ENCODE assay signal across 9 cellular contexts in genomic region chr9:112348257-112348992, GRCh38. TPM values are rescaled to one million over a fixed set of nuclear protein-coding genes. Genes with fewer than 3 reads are reported as not detected.
A peak's percentile ranks its signal among the peaks of the same experiment; 100 is the strongest.
DNase-seq lines count a peak whose midpoint lies in the region; ATAC-seq and TF ChIP-seq lines count a peak whose summit lies in the region.
"Had no signal": no experiment of that assay in that cellular context is flagged by ENCODE, and none has a peak within 500 bp of the region (broad histone marks: within the 10 kb centered on the region; RNA-seq: fewer than 3 reads in every experiment).

No MANE protein-coding gene starts in this region.

- H2AFZ ChIP-seq in Loucy (ENCODE audit: low read length): peak overlapping the region; percentile 43

- no peak for ATAC-seq in GM19328 (IDR thresholded peaks at IDR 0.05; ENCODE audit: unreplicated experiment)
- no peak for ATAC-seq in HG02623 (IDR thresholded peaks at IDR 0.05; ENCODE audit: unreplicated experiment)
- ATAC-seq: HCT116 had no signal

- H3F3A ChIP-seq in Loucy (ENCODE audit: low read depth): no peaks in the 10 kb centered on the region

- no peaks in the 10 kb centered on the region for H3K36me3 Mint-ChIP-seq in CD4-positive, alpha-beta memory T cell

- peaks cover 11% of the 10 kb centered on the region for H3K4me1 ChIP-seq in CD4-positive, alpha-beta memory T cell (ENCODE audit: insufficient read depth, low read length)
- H3K4me1 ChIP-seq in Loucy (ENCODE audit: insufficient read depth, low read length, poor library complexity, severe bottlenecking) (no peaks in the 10 kb centered on the region), mucosa of rectum (ENCODE audit: control insufficient read depth in 2 of 2, insufficient read depth in 2 of 2, low read length in 2 of 2) (peaks cover 7 to 12% of the 10 kb centered on the region in 2 donors)

- H3K9me3 ChIP-seq in CD4-positive, alpha-beta memory T cell (ENCODE audit: control insufficient read depth in 1 of 2, low read length in 2 of 2): no peaks in the 10 kb centered on the region
- H3K9me3 ChIP-seq in Loucy (ENCODE audit: insufficient read depth, low read depth, low read length): no peaks in the 10 kb centered on the region
- no peaks in the 10 kb centered on the region for H3K9me3 ChIP-seq in mucosa of rectum (ENCODE audit: control insufficient read depth in 2 of 2, low read length in 2 of 2)

- peaks cover 5 to 14% (median 9%) of the 10 kb centered on the region in 4 donors for H3K4me1 Mint-ChIP-seq in CD4-positive, alpha-beta memory T cell

- H3K27ac Mint-ChIP-seq in CD4-positive, alpha-beta memory T cell: peak overlapping the region in 4 of 7 donors; percentile 67 to 83 (median 79)

- H3K9ac ChIP-seq in Loucy (ENCODE audit: low read depth, low read length, poor library complexity, severe bottlenecking) (no peak overlapping the region), mucosa of rectum (ENCODE audit: low read depth in 1 of 2, low read length in 2 of 2) (peak overlapping the region; percentile 59 to 63)

- peak overlapping the region; percentile 52 for H3K4me2 ChIP-seq in Loucy (ENCODE audit: low read depth, low read length, poor library complexity, severe bottlenecking)

- no peaks in the 10 kb centered on the region for H3K9me2 ChIP-seq in Loucy (replicated peaks; ENCODE audit: low read depth, low read length)

- no peaks in the 10 kb centered on the region for H3K9me3 Mint-ChIP-seq in CD4-positive, alpha-beta memory T cell

- CTCF ChIA-PET in CD4-positive, alpha-beta memory T cell (lab: Charles Lee; ENCODE audit: partially characterized antibody): interaction anchor here (1.1 to 1.2 kb wide), 2 partner anchors 123 to 251 kb away, joined by 3 read pairs; no protein-coding TSS in a partner anchor

- no peaks in the 10 kb centered on the region for H4K20me1 ChIP-seq in Loucy (ENCODE audit: insufficient read depth, low read length, poor library complexity, severe bottlenecking)

- H3K79me2 ChIP-seq in Loucy (ENCODE audit: insufficient read depth, low read length): no peaks in the 10 kb centered on the region

- POLR2A ChIA-PET in CD4-positive, alpha-beta memory T cell (lab: Charles Lee; ENCODE audit: partially characterized antibody): interaction anchor here (1.0 to 1.8 kb wide), 4 partner anchors 14 to 31 kb away, joined by 3 to 8 read pairs (median 4); partner anchors contain the start of genes HSDL2 and PTBP3

- TF ChIP-seq CTCF in Loucy (conservative IDR thresholded peaks at IDR 0.05; ENCODE audit: low read length) (no peak), epithelial cell of esophagus (IDR thresholded peaks at IDR 0.05; ENCODE audit: insufficient read depth, low read depth, low read length, missing control alignments) (no peak)

- H3K27me3 Mint-ChIP-seq in CD4-positive, alpha-beta memory T cell: peaks cover 2 to 3% of the 10 kb centered on the region in 2 donors

- no peak overlapping the region for H3K27ac ChIP-seq in CD4-positive, alpha-beta memory T cell (ENCODE audit: low read depth, low read length)
- H3K27ac ChIP-seq in mucosa of rectum (ENCODE audit: low read depth in 2 of 2, low read length in 2 of 2): peak overlapping the region; percentile 64 to 74

- peak overlapping the region; percentile 52 to 85 (median 78) for H3K4me3 Mint-ChIP-seq in CD4-positive, alpha-beta memory T cell

- peak overlapping the region in 1 of 2 donors; percentile 51 for H3K4me3 ChIP-seq in CD4-positive, alpha-beta memory T cell (ENCODE audit: low read length in 2 of 2)
- H3K4me3 ChIP-seq in Loucy (ENCODE audit: low read length, poor library complexity, severe bottlenecking) (peak overlapping the region; percentile 59), epithelial cell of esophagus (ENCODE audit: low read length) (peak overlapping the region; percentile 32), mucosa of rectum (ENCODE audit: low read length in 2 of 2) (peak overlapping the region; percentile 53 to 75)

- no peaks in the 10 kb centered on the region for H3K36me3 ChIP-seq in CD4-positive, alpha-beta memory T cell (ENCODE audit: insufficient read depth, low read length)
- H3K36me3 ChIP-seq in Loucy (ENCODE audit: insufficient read depth, low read length) (no peaks in the 10 kb centered on the region), mucosa of rectum (ENCODE audit: control insufficient read depth in 2 of 2, insufficient read depth in 2 of 2, low read length in 2 of 2) (no peaks in the 10 kb centered on the region)

- DNase-seq in CD4-positive, alpha-beta memory T cell: peak; percentile 61 to 72 (median 65)
- DNase-seq in activated T-cell treated with anti-CD3 and anti-CD28 coated beads for 1 hour (ENCODE audit: low read depth) (peak; percentile 57), epithelial cell of esophagus (ENCODE audit: low read depth) (peak; percentile 59)
- peak; percentile 16 to 59 for DNase-seq in stimulated activated CD8-positive, alpha-beta memory T cell treated with anti-CD3 and anti-CD28 coated beads, Interleukin-2, amount 100 ng/mL, for 1 hour (ENCODE audit: low read depth in 2 of 2)

- intact Hi-C loops in CD4-positive, alpha-beta memory T cell (cut with micrococcal nuclease): loop anchor here (1.0 to 5.0 kb wide), 3 partner anchors 14 to 251 kb away; no protein-coding TSS in a partner anchor

- H3K27me3 ChIP-seq in CD4-positive, alpha-beta memory T cell (ENCODE audit: insufficient read depth, low read length): no peaks in the 10 kb centered on the region
- peaks cover 23% of the 10 kb centered on the region for H3K27me3 ChIP-seq in Loucy (ENCODE audit: insufficient read depth, low read length, poor library complexity, severe bottlenecking)
- no peaks in the 10 kb centered on the region for H3K27me3 ChIP-seq in mucosa of rectum (ENCODE audit: control insufficient read depth in 2 of 2, insufficient read depth in 2 of 2, low read length in 2 of 2)

RNA-seq across cellular contexts. Expression of gene PTBP3, which starts 15.0 kb away (rescaled TPM):
- 100 to 1,000 TPM; 133 to 139 TPM for total RNA-seq in CD4-positive, alpha-beta memory T cell
- 10 to 100 TPM; 30.0 to 44.4 TPM for polyA plus RNA-seq in CD4-positive, alpha-beta memory T cell

RNA-seq across cellular contexts. Expression of gene HSDL2, which starts 31.5 kb away (rescaled TPM):
- total RNA-seq in CD4-positive, alpha-beta memory T cell: 10 to 100 TPM; 12.4 to 15.3 TPM
- 10 to 100 TPM; 14.8 to 21.7 TPM for polyA plus RNA-seq in CD4-positive, alpha-beta memory T cell
